ENCODE assay signal across 6 cellular contexts in the genomic region with DNA sequence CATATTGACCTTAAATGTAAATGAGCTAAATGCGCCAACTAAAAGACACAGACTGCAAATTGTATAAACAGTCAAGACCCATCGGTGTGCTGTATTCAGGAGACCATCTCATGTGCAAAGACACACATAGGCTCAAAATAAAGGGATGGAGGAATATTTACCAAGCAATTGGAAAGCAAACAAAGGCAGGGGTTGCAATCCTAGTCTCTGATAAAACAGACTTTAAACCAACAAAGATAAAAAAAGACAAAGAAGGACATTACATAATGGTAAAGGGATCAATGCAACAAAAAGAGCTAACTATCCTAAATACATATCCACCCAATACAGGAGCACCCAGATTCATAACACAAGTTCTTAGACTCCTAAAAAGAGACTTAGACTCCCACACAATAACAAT. TPM values are rescaled to one million over a fixed set of nuclear protein-coding genes. Genes with fewer than 3 reads are reported as not detected.
"Had no signal": no experiment of that assay in that cellular context is flagged by ENCODE, and none has a peak within 500 bp of the region (broad histone marks: within the 10 kb centered on the region; RNA-seq: fewer than 3 reads in every experiment).

No MANE protein-coding gene starts in this region.

RNA-seq across cellular contexts. Expression of a gene that starts 14.3 kb away (rescaled TPM):
- total RNA-seq: GM23248, GM23338, H1, H7, H9, HFFc6 had no signal
- polyA plus RNA-seq: GM23248, GM23338, H1 had no signal
